ENCODE assay signal across 8 cellular contexts in the genomic region with DNA sequence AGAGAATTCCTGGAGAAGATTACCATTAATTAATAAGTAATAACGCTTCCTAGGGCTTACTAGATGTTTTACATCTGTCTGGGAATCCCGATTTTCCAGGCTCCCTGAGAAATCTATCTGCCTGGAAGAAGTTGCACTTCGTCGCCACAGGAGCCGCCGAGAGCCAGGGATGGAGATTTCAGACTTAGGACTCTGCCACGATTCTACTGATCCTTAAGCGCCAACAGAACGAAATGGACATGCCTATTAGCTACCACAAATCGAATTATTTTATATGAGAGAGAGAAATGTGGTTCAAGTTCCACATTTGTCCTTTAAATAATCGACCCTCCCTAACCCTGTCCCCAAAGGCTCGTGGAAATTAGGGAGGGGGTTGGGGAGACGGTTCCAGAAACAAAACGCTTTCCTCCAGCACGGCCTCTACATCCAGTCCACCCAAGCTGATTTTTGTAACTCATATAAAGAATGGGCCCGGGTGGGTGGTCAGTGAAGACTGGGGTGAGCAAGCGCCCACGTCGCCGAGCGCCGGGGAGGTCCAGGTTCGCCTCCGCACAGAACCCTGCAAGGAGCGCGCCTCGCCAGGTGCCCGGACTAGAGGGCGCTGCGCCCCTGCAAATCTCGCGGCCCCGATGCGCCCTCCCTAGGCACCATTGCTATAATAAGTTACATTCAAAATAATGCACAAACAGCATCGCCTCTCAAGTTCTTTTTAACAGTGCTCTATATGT. TPM values are rescaled to one million over a fixed set of nuclear protein-coding genes. Genes with fewer than 3 reads are reported as not detected.
DNase-seq lines count a peak whose midpoint lies in the region; ATAC-seq, FAIRE-seq and TF ChIP-seq lines count a peak whose summit lies in the region.

No MANE protein-coding gene starts in this region.

- FAIRE-seq in keratinocyte (lab: Jason Lieb, UNC) = no peak

- no peaks in the 10 kb centered on the region for H3K9me3 ChIP-seq in keratinocyte (ENCODE audit: control insufficient read depth, low read depth, low read length)

- H3K79me2 ChIP-seq in keratinocyte (ENCODE audit: control insufficient read depth, insufficient read depth, low read length) = peaks cover 68% of the 10 kb centered on the region

- H3K27me3 ChIP-seq in keratinocyte (ENCODE audit: control insufficient read depth, extremely low read depth, insufficient read depth, low read length) = no peaks in the 10 kb centered on the region

- peak overlapping the region; percentile 40 for H3K4me3 Mint-ChIP-seq in activated CD8-positive, alpha-beta memory T cell treated with anti-CD3 and anti-CD28 coated beads, Interleukin-2, amount 10 ng/mL, durations not matched to agents 7 days and 5 days

- H3K9me1 ChIP-seq in keratinocyte (ENCODE audit: control insufficient read depth, extremely low read depth, insufficient read depth, low read length) = no peaks in the 10 kb centered on the region

- peak overlapping the region; percentile 83 for H3K4me2 ChIP-seq in keratinocyte (ENCODE audit: control insufficient read depth, extremely low read depth, insufficient read depth, low read depth, low read length)

- CTCF ChIA-PET in activated CD8-positive, alpha-beta memory T cell treated with anti-CD3 and anti-CD28 coated beads, Interleukin-2, amount 10 ng/mL, durations not matched to agents 7 days and 5 days (lab: Charles Lee) = no interaction called here

- ATAC-seq in activated CD8-positive, alpha-beta memory T cell treated with anti-CD3 and anti-CD28 coated beads, Interleukin-2, amount 10 ng/mL, durations not matched to agents 7 days and 5 days = no peak
- no peak for ATAC-seq in GM18868 (IDR thresholded peaks at IDR 0.05; ENCODE audit: unreplicated experiment)

- no peaks in the 10 kb centered on the region for H3K9me3 Mint-ChIP-seq in activated CD8-positive, alpha-beta memory T cell treated with anti-CD3 and anti-CD28 coated beads, Interleukin-2, amount 10 ng/mL, durations not matched to agents 7 days and 5 days (ENCODE audit: low read depth)

- H3K27me3 Mint-ChIP-seq in activated CD8-positive, alpha-beta memory T cell treated with anti-CD3 and anti-CD28 coated beads, Interleukin-2, amount 10 ng/mL, durations not matched to agents 7 days and 5 days = peaks cover 59% of the 10 kb centered on the region

- H3K4me3 ChIP-seq in keratinocyte (ENCODE audit: control insufficient read depth in 2 of 3, extremely low read depth in 1 of 3, insufficient read depth in 2 of 3, low read depth in 1 of 3, low read length in 3 of 3) = peak overlapping the region; percentile 75 to 99 (median 83)

- H4K20me1 ChIP-seq in keratinocyte (ENCODE audit: control insufficient read depth, extremely low read depth, insufficient read depth, low read length) = peaks cover 11% of the 10 kb centered on the region

- H3K4me1 ChIP-seq in keratinocyte (ENCODE audit: control insufficient read depth, extremely low read depth, insufficient read depth, low read length) = peaks cover 44% of the 10 kb centered on the region

- no peak overlapping the region for H2AFZ ChIP-seq in keratinocyte (ENCODE audit: control insufficient read depth, low read length)

- peak overlapping the region; percentile 69 for H3K27ac Mint-ChIP-seq in activated CD8-positive, alpha-beta memory T cell treated with anti-CD3 and anti-CD28 coated beads, Interleukin-2, amount 10 ng/mL, durations not matched to agents 7 days and 5 days

- H3K27ac ChIP-seq in caudate nucleus (ENCODE audit: low read depth, low read length) = peak overlapping the region; percentile 3
- H3K27ac ChIP-seq in keratinocyte (ENCODE audit: control insufficient read depth, insufficient read depth, low read length) = peak overlapping the region; percentile 89

- H3K36me3 Mint-ChIP-seq in activated CD8-positive, alpha-beta memory T cell treated with anti-CD3 and anti-CD28 coated beads, Interleukin-2, amount 10 ng/mL, durations not matched to agents 7 days and 5 days = peaks cover 17% of the 10 kb centered on the region

- TF ChIP-seq CTCF in keratinocyte (optimal IDR thresholded peaks at IDR 0.05 in 1 of 3, IDR thresholded peaks at IDR 0.05 in 1 of 3, conservative IDR thresholded peaks at IDR 0.05 in 1 of 3; ENCODE audit: extremely low read depth in 1 of 3, insufficient read depth in 2 of 3, low read length in 3 of 3) = peak; percentile 60 to 94 (median 87)

- peaks cover 9% of the 10 kb centered on the region for H3K4me1 Mint-ChIP-seq in activated CD8-positive, alpha-beta memory T cell treated with anti-CD3 and anti-CD28 coated beads, Interleukin-2, amount 10 ng/mL, durations not matched to agents 7 days and 5 days

- DNase-seq in activated CD8-positive, alpha-beta memory T cell treated with anti-CD3 and anti-CD28 coated beads, Interleukin-2, amount 10 ng/mL, durations not matched to agents 7 days and 5 days = no peak
- DNase-seq in activated CD8-positive, alpha-beta memory T cell treated with anti-CD3 and anti-CD28 coated beads, Interleukin-2, amount 50 U/mL, for 4 hours = no peak
- peak; percentile 4 to 52 for DNase-seq in NCI-H524 (lab: John Stamatoyannopoulos, UW)
- DNase-seq in caudate nucleus (lab: John Stamatoyannopoulos, UW) = peak in 56 of 61 donors; percentile 1 to 75 (median 50)
- DNase-seq in keratinocyte (ENCODE audit: low read depth, low spot score) = no peak
- DNase-seq in stimulated activated CD8-positive, alpha-beta memory T cell treated with anti-CD3 and anti-CD28 coated beads, Interleukin-4, amount 100 ng/mL, for 48 hours = peak; percentile 46
- DNase-seq in stimulated activated CD4-positive, alpha-beta T cell treated with anti-CD3 and anti-CD28 coated beads, Interleukin-4, amount 100 ng/mL, for 4 hours = no peak

- peak overlapping the region; percentile 98 for H3K9ac ChIP-seq in keratinocyte (ENCODE audit: control insufficient read depth, extremely low read depth, insufficient read depth, low read length)

- dilution Hi-C loops in keratinocyte (cut with MboI; ENCODE audit: extremely low pct_ligation_motif_present, low sequenced_read_pairs) = no loop called here

- peaks cover 0 to 13% of the 10 kb centered on the region in 2 experiments for H3K36me3 ChIP-seq in keratinocyte (ENCODE audit: control insufficient read depth in 2 of 2, extremely low read depth in 1 of 2, insufficient read depth in 2 of 2, low read length in 2 of 2)

RNA-seq across cellular contexts. Expression of gene FAT1, which starts 1.9 kb away (rescaled TPM):
- total RNA-seq in activated CD8-positive, alpha-beta memory T cell treated with anti-CD3 and anti-CD28 coated beads, Interleukin-2, amount 10 ng/mL, durations not matched to agents 7 days and 5 days = under 1 TPM in 1 of 2 experiments, not detected in 1; 0.05 TPM
- polyA plus RNA-seq in keratinocyte = 329 to 470 TPM (median 330 TPM) in 3 replicates
- 211 TPM for polyA plus RNA-seq in keratinocyte (2011; ENCODE audit: low read depth)
- polyA plus RNA-seq in keratinocyte (2011; cell fraction: cytosol; rRNA removed) = 72.0 and 90.4 TPM in 2 replicates
- polyA plus RNA-seq in keratinocyte (2011; cell fraction: nucleus; rRNA removed) = 1,599 and 1,663 TPM in 2 replicates
- polyA plus RNA-seq in keratinocyte (2012; ENCODE audit: low replicate concordance) = 206 and 254 TPM in 2 replicates
- 2,564 to 2,839 TPM (median 2,810 TPM) in 3 replicates for polyA minus RNA-seq in keratinocyte
- 488 TPM for polyA minus RNA-seq in keratinocyte (2011; cell fraction: cytosol; rRNA and poly(A)+ RNA removed)
- polyA minus RNA-seq in keratinocyte (2011; cell fraction: nucleus; rRNA and poly(A)+ RNA removed) = 3,580 and 4,840 TPM in 2 replicates

Comparison
In these comparisons a context has a peak if more than half of its experiments do, and no peak if none do; other contexts are left out.
1. DNase-seq: peak in NCI-H524 (2 of 2), caudate nucleus (56 of 61) and stimulated activated CD8-positive, alpha-beta memory T cell treated with anti-CD3 and anti-CD28 coated beads, Interleukin-4, amount 100 ng/mL, for 48 hours (single experiment); none in activated CD8-positive, alpha-beta memory T cell treated with anti-CD3 and anti-CD28 coated beads, Interleukin-2, amount 10 ng/mL, durations not matched to agents 7 days and 5 days (single experiment), activated CD8-positive, alpha-beta memory T cell treated with anti-CD3 and anti-CD28 coated beads, Interleukin-2, amount 50 U/mL, for 4 hours (single experiment), keratinocyte (single experiment) and stimulated activated CD4-positive, alpha-beta T cell treated with anti-CD3 and anti-CD28 coated beads, Interleukin-4, amount 100 ng/mL, for 4 hours (0 of 2).